10 cellular contexts compared by ENCODE assay signal in the genomic region with DNA sequence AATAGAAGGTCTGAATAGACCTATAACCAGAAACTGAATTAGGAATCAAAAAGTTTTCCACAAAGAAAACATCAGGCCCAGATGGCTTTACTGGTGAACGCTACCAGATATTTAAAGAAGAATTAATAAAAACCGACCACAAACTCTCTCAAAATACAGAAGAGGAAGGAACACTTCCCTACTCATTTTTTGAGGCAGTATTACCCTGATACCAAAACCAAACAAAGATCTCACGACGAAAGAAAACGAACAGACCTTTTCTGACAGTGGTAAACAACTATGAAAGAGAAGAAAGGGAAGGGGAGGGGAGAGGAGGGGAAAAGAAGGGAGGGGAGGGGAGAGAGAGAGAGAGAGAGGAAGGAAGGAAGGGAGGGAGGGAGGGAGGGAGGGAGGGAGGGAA. TPM values are rescaled to one million over a fixed set of nuclear protein-coding genes. Genes with fewer than 3 reads are reported as not detected.
A peak's percentile ranks its signal among the peaks of the same experiment; 100 is the strongest.
DNase-seq lines count a peak whose midpoint lies in the region; ATAC-seq and TF ChIP-seq lines count a peak whose summit lies in the region.
"Had no signal": no experiment of that assay in that cellular context is flagged by ENCODE, and none has a peak within 500 bp of the region (broad histone marks: within the 10 kb centered on the region; RNA-seq: fewer than 3 reads in every experiment).

No MANE protein-coding gene starts in this region.

- H3K9me3 Mint-ChIP-seq in nephron progenitor cell (peaks cover 14% of the 10 kb centered on the region), chondrocyte (ENCODE audit: low read depth) (peaks cover 3% of the 10 kb centered on the region)

- peaks cover 51% of the 10 kb centered on the region for H3K4me1 Mint-ChIP-seq in nephron progenitor cell
- peaks cover 60% of the 10 kb centered on the region for H3K4me1 Mint-ChIP-seq in chondrocyte (ENCODE audit: low read depth)

- no peak overlapping the region for H3K4me3 Mint-ChIP-seq in nephron progenitor cell
- H3K4me3 Mint-ChIP-seq in chondrocyte (ENCODE audit: unreplicated experiment), result no peak overlapping the region

- ATAC-seq in GM21825 (IDR thresholded peaks at IDR 0.05; ENCODE audit: unreplicated experiment), result peak; percentile 49
- ATAC-seq in GM18907 (IDR thresholded peaks at IDR 0.05; ENCODE audit: unreplicated experiment), result no peak
- ATAC-seq: mucosa of descending colon had no signal

- TF ChIP-seq CTCF in nephron progenitor cell (IDR thresholded peaks at IDR 0.05), result no peak
- no peak for TF ChIP-seq CTCF in chondrocyte (IDR thresholded peaks at IDR 0.05)

- H3K27me3 Mint-ChIP-seq in nephron progenitor cell (ENCODE audit: low read depth, poor library complexity) (no peaks in the 10 kb centered on the region), chondrocyte (ENCODE audit: low read depth) (no peaks in the 10 kb centered on the region)

- peak; percentile 54 for DNase-seq in SIG-M5 treated with dmso at 0.1 percent for 504 hours (lab: John Stamatoyannopoulos, UW; ENCODE audit: unreplicated experiment)
- DNase-seq in SIG-M5 (lab: John Stamatoyannopoulos, UW), result no peak
- peak; percentile 44 for DNase-seq in RPMI8226
- DNase-seq in nephron progenitor cell, result no peak
- no peak for DNase-seq in chondrocyte (ENCODE audit: low spot score)
- no peak for DNase-seq in HCEC 1CT
- DNase-seq: mucosa of descending colon, NCI-H2029 treated with DMSO at 0.1 percent for 48 hours had no signal

- H3K36me3 Mint-ChIP-seq in nephron progenitor cell (ENCODE audit: low read depth) (peaks cover 34% of the 10 kb centered on the region), chondrocyte (ENCODE audit: low read depth) (no peaks in the 10 kb centered on the region)

- H3K27ac Mint-ChIP-seq in nephron progenitor cell, result peak overlapping the region; percentile 41
- no peak overlapping the region for H3K27ac Mint-ChIP-seq in chondrocyte (ENCODE audit: unreplicated experiment)

RNA-seq across cellular contexts. Expression of a gene that starts 13.5 kb away (rescaled TPM):
- 59.0 to 83.5 TPM (median 60.2 TPM) in 3 replicates for total RNA-seq in chondrocyte

Comparison
In these comparisons a context has a peak if more than half of its experiments do, and no peak if none do; other contexts are left out.
1. DNase-seq: peak in SIG-M5 treated with dmso at 0.1 percent for 504 hours (single experiment) and RPMI8226 (single experiment); none in SIG-M5 (single experiment), nephron progenitor cell (single experiment), chondrocyte (single experiment) and HCEC 1CT (single experiment).